1 cellular context compared by ENCODE assay signal in genomic region chr19:40705950-40706619, GRCh38.
TF ChIP-seq lines count a peak whose summit lies in the region.

No MANE protein-coding gene starts in this region.

TF ChIP-seq in WTC11, 78 proteins besides CTCF, POLR2A, EP300 and RAD21 (continued from another document):
- TF ChIP-seq, protein P1, sequence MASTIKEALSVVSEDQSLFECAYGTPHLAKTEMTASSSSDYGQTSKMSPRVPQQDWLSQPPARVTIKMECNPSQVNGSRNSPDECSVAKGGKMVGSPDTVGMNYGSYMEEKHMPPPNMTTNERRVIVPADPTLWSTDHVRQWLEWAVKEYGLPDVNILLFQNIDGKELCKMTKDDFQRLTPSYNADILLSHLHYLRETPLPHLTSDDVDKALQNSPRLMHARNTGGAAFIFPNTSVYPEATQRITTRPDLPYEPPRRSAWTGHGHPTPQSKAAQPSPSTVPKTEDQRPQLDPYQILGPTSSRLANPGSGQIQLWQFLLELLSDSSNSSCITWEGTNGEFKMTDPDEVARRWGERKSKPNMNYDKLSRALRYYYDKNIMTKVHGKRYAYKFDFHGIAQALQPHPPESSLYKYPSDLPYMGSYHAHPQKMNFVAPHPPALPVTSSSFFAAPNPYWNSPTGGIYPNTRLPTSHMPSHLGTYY (CRISPR knock-in tag; IDR thresholded peaks at IDR 0.05), result no peak
- no peak for TF ChIP-seq ZNF263 (CRISPR knock-in tag; IDR thresholded peaks at IDR 0.05; ENCODE audit: low read depth)
- no peak for TF ChIP-seq ETV6 (CRISPR knock-in tag; IDR thresholded peaks at IDR 0.05)
